Comparison of ENCODE assay signal across 15 cellular contexts in the genomic region with DNA sequence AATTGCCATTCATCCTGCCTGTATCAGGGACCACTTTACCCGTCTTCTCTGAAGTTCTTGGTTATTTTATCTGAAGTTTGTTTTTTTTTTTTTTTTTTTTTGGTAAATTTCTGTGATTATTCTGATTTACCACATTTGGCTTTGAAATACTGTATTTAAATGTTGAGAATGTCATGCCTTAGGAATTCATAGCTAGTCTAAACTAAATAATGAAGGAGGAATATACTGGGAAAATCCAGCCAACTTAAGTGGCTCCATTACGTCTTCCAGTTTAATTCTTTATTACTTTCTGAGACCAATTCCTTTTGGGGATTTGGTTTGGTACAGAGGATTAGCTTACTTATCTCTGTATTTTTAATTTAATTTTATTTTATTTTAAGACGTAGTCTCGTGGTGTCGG.
"Had no signal": no experiment of that assay in that cellular context is flagged by ENCODE, and none has a peak within 500 bp of the region (broad histone marks: within the 10 kb centered on the region; RNA-seq: fewer than 3 reads in every experiment).

No MANE protein-coding gene starts in this region.

- DNase-seq: activated CD4-positive, alpha-beta T cell treated with anti-CD3 and anti-CD28 coated beads, Interleukin-2, amount 50 U/mL, for 1 hour; activated CD8-positive, alpha-beta memory T cell treated with anti-CD3 and anti-CD28 coated beads for 24 hours; body of pancreas; central memory CD4-positive, alpha-beta T cell; effector CD8-positive, alpha-beta T cell; esophagus squamous epithelium; foreskin melanocyte; left colon; right cardiac atrium; substantia nigra; SW 1271; uterus had no signal

- H3K27ac ChIP-seq: body of pancreas, esophagus squamous epithelium, skin epidermis, tibial nerve, uterus had no signal

- H3K27me3 ChIP-seq: body of pancreas, esophagus squamous epithelium, tibial nerve, uterus had no signal

- H3K36me3 ChIP-seq: uterus had no signal

- H3K9me3 ChIP-seq: body of pancreas, esophagus squamous epithelium, tibial nerve, uterus had no signal

- H3K4me3 ChIP-seq: body of pancreas, esophagus squamous epithelium, lung, skin epidermis, tibial nerve, uterus had no signal

- H3K4me1 ChIP-seq: body of pancreas, esophagus squamous epithelium, tibial nerve, uterus had no signal
